Comparison of ENCODE assay signal across 2 cellular contexts in genomic region chr9:110130211-110130610, GRCh38.
TF ChIP-seq lines count a peak whose summit lies in the region.

No MANE protein-coding gene starts in this region.

TF ChIP-seq in IMR-90, 13 proteins besides CTCF, POLR2A, EP300 and RAD21:
- TF ChIP-seq USF2 (IDR thresholded peaks at IDR 0.05; ENCODE audit: low read depth, low read length) (no peak), CHD1 (IDR thresholded peaks at IDR 0.05; ENCODE audit: low read depth, low read length) (no peak), RCOR1 (IDR thresholded peaks at IDR 0.05; ENCODE audit: insufficient replicate concordance, low read length) (no peak), RFX5 (IDR thresholded peaks at IDR 0.05; ENCODE audit: low read depth, low read length) (no peak), FOS (IDR thresholded peaks at IDR 0.05; ENCODE audit: low read depth, low read length) (no peak), MAZ (IDR thresholded peaks at IDR 0.05; ENCODE audit: borderline replicate concordance, low read depth, low read length) (no peak), MXI1 (IDR thresholded peaks at IDR 0.05; ENCODE audit: borderline replicate concordance, low read depth, low read length) (no peak), NFE2L2 (IDR thresholded peaks at IDR 0.05; ENCODE audit: low read depth, low read length) (no peak), CEBPB (IDR thresholded peaks at IDR 0.05; ENCODE audit: low read depth, low read length) (no peak), MAFK (IDR thresholded peaks at IDR 0.05; ENCODE audit: low read depth, low read length) (no peak), BHLHE40 (IDR thresholded peaks at IDR 0.05; ENCODE audit: low read depth, low read length) (no peak), SMC3 (IDR thresholded peaks at IDR 0.05; ENCODE audit: low read depth, low read length) (no peak), ELK1 (IDR thresholded peaks at IDR 0.05; ENCODE audit: borderline replicate concordance, low read depth, low read length) (no peak)

TF ChIP-seq in GM12891, 5 proteins besides CTCF, POLR2A, EP300 and RAD21:
- TF ChIP-seq TAF1 (IDR thresholded peaks at IDR 0.05; ENCODE audit: low read depth, low read length) (no peak), PAX5 (IDR thresholded peaks at IDR 0.05; ENCODE audit: insufficient read depth, low read length, severe bottlenecking) (no peak), SPI1 (IDR thresholded peaks at IDR 0.05; ENCODE audit: low read depth, low read length) (no peak), POLR2AphosphoS5 (IDR thresholded peaks at IDR 0.05; ENCODE audit: low read depth, low read length) (no peak), POU2F2 (IDR thresholded peaks at IDR 0.05; ENCODE audit: low read depth, low read length) (no peak)
TF ChIP-seq in GM12891: peak in this region for 0.
